8 cellular contexts compared by ENCODE assay signal in genomic region chr19:46712768-46713338, GRCh38. TPM values are rescaled to one million over a fixed set of nuclear protein-coding genes. Genes with fewer than 3 reads are reported as not detected.
DNase-seq lines count a peak whose midpoint lies in the region; ATAC-seq and TF ChIP-seq lines count a peak whose summit lies in the region.
"Not testable (repeated sequence)": the region's sequence is repeated elsewhere in the genome, so short reads cannot be mapped to it uniquely, and the experiment has no call there.

No MANE protein-coding gene starts in this region.

- TF ChIP-seq EP300 in upper lobe of left lung (IDR thresholded peaks at IDR 0.05) = not testable (repeated sequence)

- H3K9me3 ChIP-seq in CD8-positive, alpha-beta memory T cell (ENCODE audit: low read length); Loucy (ENCODE audit: insufficient read depth, low read depth, low read length); hepatocyte (ENCODE audit: low read depth); upper lobe of left lung: not testable (repeated sequence)

- not testable (repeated sequence) for H3K27ac ChIP-seq in CD8-positive, alpha-beta memory T cell (ENCODE audit: low read depth, low read length)
- H3K27ac ChIP-seq in hepatocyte (peak overlapping the region; percentile 91), upper lobe of left lung (peak overlapping the region; percentile 81 to 95 (median 92))

- H3F3A ChIP-seq in Loucy (ENCODE audit: low read depth) = not testable (repeated sequence)

- 89% methylated on average over 6 of the region's 6 CpGs for WGBS in hepatocyte (ENCODE audit: low lambda C conversion rate, missing lambda C conversion rate)
- 83 to 86% methylated on average over 6 of the region's 6 CpGs for WGBS in upper lobe of left lung, 2 donors

- POLR2A ChIA-PET in CD8-positive, alpha-beta memory T cell (lab: Charles Lee) = interaction anchor here (1.1 to 1.8 kb wide), 4 partner anchors 10 to 401 kb away, joined by 3 to 5 read pairs (median 4); partner anchors contain the start of gene ZC3H4
- POLR2A ChIA-PET in MCF 10A (lab: Yijun Ruan, JAX) = interaction anchor here (0.7 to 5.0 kb wide), 7 partner anchors 9 to 943 kb away, joined by 3 to 40 read pairs (median 6); partner anchors contain the start of genes CALM3, FKRP and ZC3H4

- CTCF ChIA-PET in CD8-positive, alpha-beta memory T cell (lab: Charles Lee) = interaction anchor here (1.1 to 3.4 kb wide), 3 partner anchors 9 to 300 kb away, joined by 3 to 39 read pairs (median 3); no protein-coding TSS in a partner anchor
- CTCF ChIA-PET in MCF 10A (lab: Yijun Ruan, JAX) = interaction anchor here (0.6 to 4.1 kb wide), 4 partner anchors 8 to 175 kb away, joined by 3 to 25 read pairs (median 10); partner anchors contain the start of gene DACT3

- not testable (repeated sequence) for H2AFZ ChIP-seq in Loucy (ENCODE audit: low read length); hepatocyte

- H3K4me2 ChIP-seq in Loucy (ENCODE audit: low read depth, low read length, poor library complexity, severe bottlenecking) (peak overlapping the region; percentile 98), hepatocyte (peak overlapping the region; percentile 90)

- TF ChIP-seq CTCF in Loucy (conservative IDR thresholded peaks at IDR 0.05; ENCODE audit: low read length); MCF 10A (IDR thresholded peaks at IDR 0.05; ENCODE audit: unreplicated experiment); hepatocyte (IDR thresholded peaks at IDR 0.05; ENCODE audit: poor library complexity); neural crest cell (conservative IDR thresholded peaks at IDR 0.05); upper lobe of left lung (IDR thresholded peaks at IDR 0.05): not testable (repeated sequence)

- not testable (repeated sequence) for H3K27me3 Mint-ChIP-seq in CD8-positive, alpha-beta memory T cell; T-helper 2 cell treated with Interferon-gamma antibody and Interleukin-4, amounts not matched to agents 5 μg/mL and 100 μg/mL, for 36 hours (ENCODE audit: low read depth); activated T-helper 1 cell treated with anti-CD3 and anti-CD28 coated beads, Interleukin-12 subunit alpha, Interleukin-12 subunit beta, Interleukin-2, Interleukin-4 antibody, amounts not matched to agents 30 ng/mL and 10 ng/mL and 1 ng/mL, durations not matched to agents 14 hours and 24 hours and 36 hours (ENCODE audit: insufficient read depth); MCF 10A (ENCODE audit: insufficient read depth, unreplicated experiment); neural crest cell (ENCODE audit: low read depth)

- intact Hi-C loops in activated T-helper 1 cell treated with anti-CD3 and anti-CD28 coated beads, Interleukin-12 subunit alpha, Interleukin-12 subunit beta, Interleukin-2, Interleukin-4 antibody, amounts not matched to agents 30 ng/mL and 10 ng/mL and 1 ng/mL, durations not matched to agents 14 hours and 24 hours and 36 hours (cut with micrococcal nuclease); MCF 10A (cut with micrococcal nuclease): not testable (repeated sequence)

- H3K4me3 ChIP-seq in CD8-positive, alpha-beta memory T cell (ENCODE audit: low read length); hepatocyte: not testable (repeated sequence)
- peak overlapping the region; percentile 85 for H3K4me3 ChIP-seq in Loucy (ENCODE audit: low read length, poor library complexity, severe bottlenecking)
- H3K4me3 ChIP-seq in upper lobe of left lung = peak overlapping the region in 1 of 4 donors; percentile 64

- H3K4me1 ChIP-seq in CD8-positive, alpha-beta memory T cell (ENCODE audit: insufficient read depth, low read length) = peaks cover 20% of the 10 kb centered on the region
- H3K4me1 ChIP-seq in Loucy (ENCODE audit: insufficient read depth, low read length, poor library complexity, severe bottlenecking) (peaks cover 22% of the 10 kb centered on the region), upper lobe of left lung (peaks cover 28 to 45% (median 31%) of the 10 kb centered on the region in 4 donors)
- H3K4me1 ChIP-seq in hepatocyte (ENCODE audit: insufficient read depth) = not testable (repeated sequence)

- peaks cover 0 to 58% (median 0%) of the 10 kb centered on the region in 3 donors for H3K36me3 Mint-ChIP-seq in CD8-positive, alpha-beta memory T cell
- H3K36me3 Mint-ChIP-seq in T-helper 2 cell treated with Interferon-gamma antibody and Interleukin-4, amounts not matched to agents 5 μg/mL and 100 μg/mL, for 36 hours (ENCODE audit: low read depth) = peaks cover 49% of the 10 kb centered on the region
- not testable (repeated sequence) for H3K36me3 Mint-ChIP-seq in activated T-helper 1 cell treated with anti-CD3 and anti-CD28 coated beads, Interleukin-12 subunit alpha, Interleukin-12 subunit beta, Interleukin-2, Interleukin-4 antibody, amounts not matched to agents 30 ng/mL and 10 ng/mL and 1 ng/mL, durations not matched to agents 14 hours and 24 hours and 36 hours (ENCODE audit: low read depth); neural crest cell (ENCODE audit: low read depth)
- peaks cover 41% of the 10 kb centered on the region for H3K36me3 Mint-ChIP-seq in MCF 10A (ENCODE audit: insufficient read depth, unreplicated experiment)

- DNase-seq in CD8-positive, alpha-beta memory T cell; T-helper 2 cell treated with Interferon-gamma antibody and Interleukin-4, amounts not matched to agents 5 μg/mL and 100 μg/mL, for 36 hours (ENCODE audit: low spot score); activated T-helper 1 cell treated with anti-CD3 and anti-CD28 coated beads, Interleukin-12 subunit alpha, Interleukin-12 subunit beta, Interleukin-2, Interleukin-4 antibody, amounts not matched to agents 30 ng/mL and 10 ng/mL and 1 ng/mL, durations not matched to agents 14 hours and 24 hours and 36 hours (ENCODE audit: low spot score); MCF 10A (ENCODE audit: unreplicated experiment); hepatocyte (ENCODE audit: low spot score); neural crest cell (ENCODE audit: low read depth, low spot score); upper lobe of left lung: not testable (repeated sequence)

- peak overlapping the region; percentile 100 for H3K9ac ChIP-seq in Loucy (ENCODE audit: low read depth, low read length, poor library complexity, severe bottlenecking)

- H3K79me2 ChIP-seq in Loucy (ENCODE audit: insufficient read depth, low read length) = peaks cover 67% of the 10 kb centered on the region
- peaks cover 40% of the 10 kb centered on the region for H3K79me2 ChIP-seq in hepatocyte

- peak overlapping the region; percentile 32 to 98 (median 95) for H3K4me3 Mint-ChIP-seq in CD8-positive, alpha-beta memory T cell
- peak overlapping the region; percentile 95 for H3K4me3 Mint-ChIP-seq in T-helper 2 cell treated with Interferon-gamma antibody and Interleukin-4, amounts not matched to agents 5 μg/mL and 100 μg/mL, for 36 hours
- peak overlapping the region; percentile 93 for H3K4me3 Mint-ChIP-seq in activated T-helper 1 cell treated with anti-CD3 and anti-CD28 coated beads, Interleukin-12 subunit alpha, Interleukin-12 subunit beta, Interleukin-2, Interleukin-4 antibody, amounts not matched to agents 30 ng/mL and 10 ng/mL and 1 ng/mL, durations not matched to agents 14 hours and 24 hours and 36 hours
- H3K4me3 Mint-ChIP-seq in MCF 10A (ENCODE audit: unreplicated experiment) (peak overlapping the region; percentile 97), neural crest cell (peak overlapping the region; percentile 87)

- H3K4me1 Mint-ChIP-seq in CD8-positive, alpha-beta memory T cell = peaks cover 26 to 46% (median 36%) of the 10 kb centered on the region in 3 donors
- H3K4me1 Mint-ChIP-seq in T-helper 2 cell treated with Interferon-gamma antibody and Interleukin-4, amounts not matched to agents 5 μg/mL and 100 μg/mL, for 36 hours (ENCODE audit: low read depth) = peaks cover 15% of the 10 kb centered on the region
- H3K4me1 Mint-ChIP-seq in activated T-helper 1 cell treated with anti-CD3 and anti-CD28 coated beads, Interleukin-12 subunit alpha, Interleukin-12 subunit beta, Interleukin-2, Interleukin-4 antibody, amounts not matched to agents 30 ng/mL and 10 ng/mL and 1 ng/mL, durations not matched to agents 14 hours and 24 hours and 36 hours (ENCODE audit: low read depth) = peaks cover 16% of the 10 kb centered on the region
- not testable (repeated sequence) for H3K4me1 Mint-ChIP-seq in MCF 10A (ENCODE audit: insufficient read depth, unreplicated experiment)
- peaks cover 35% of the 10 kb centered on the region for H3K4me1 Mint-ChIP-seq in neural crest cell

- not testable (repeated sequence) for TF ChIP-seq POLR2A in upper lobe of left lung (IDR thresholded peaks at IDR 0.05)

- H3K27me3 ChIP-seq in CD8-positive, alpha-beta memory T cell (ENCODE audit: insufficient read depth, low read length, poor library complexity, severe bottlenecking); Loucy (ENCODE audit: insufficient read depth, low read length, poor library complexity, severe bottlenecking); hepatocyte; upper lobe of left lung: not testable (repeated sequence)

- not testable (repeated sequence) for H3K9me2 ChIP-seq in Loucy (replicated peaks; ENCODE audit: low read depth, low read length); hepatocyte (replicated peaks; ENCODE audit: insufficient read depth)

- peaks cover 16% of the 10 kb centered on the region for H3K36me3 ChIP-seq in CD8-positive, alpha-beta memory T cell (ENCODE audit: insufficient read depth, low read length)
- H3K36me3 ChIP-seq in Loucy (ENCODE audit: insufficient read depth, low read length) (peaks cover 21% of the 10 kb centered on the region; the same call in 1 of the 2 replicates), upper lobe of left lung (peaks cover 0 to 33% (median 25%) of the 10 kb centered on the region in 4 donors)
- H3K36me3 ChIP-seq in hepatocyte (replicated peaks; ENCODE audit: insufficient read depth, low read depth) = not testable (repeated sequence)

- ATAC-seq in upper lobe of left lung (ENCODE audit: low FRiP score in 2 of 2) = not testable (repeated sequence)

- H3K27ac Mint-ChIP-seq in CD8-positive, alpha-beta memory T cell = peak overlapping the region; percentile 57 to 98 (median 95)
- H3K27ac Mint-ChIP-seq in T-helper 2 cell treated with Interferon-gamma antibody and Interleukin-4, amounts not matched to agents 5 μg/mL and 100 μg/mL, for 36 hours = peak overlapping the region; percentile 47
- H3K27ac Mint-ChIP-seq in activated T-helper 1 cell treated with anti-CD3 and anti-CD28 coated beads, Interleukin-12 subunit alpha, Interleukin-12 subunit beta, Interleukin-2, Interleukin-4 antibody, amounts not matched to agents 30 ng/mL and 10 ng/mL and 1 ng/mL, durations not matched to agents 14 hours and 24 hours and 36 hours; MCF 10A (ENCODE audit: low read depth, unreplicated experiment); neural crest cell (ENCODE audit: unreplicated experiment): not testable (repeated sequence)

- H3K9me3 Mint-ChIP-seq in CD8-positive, alpha-beta memory T cell; T-helper 2 cell treated with Interferon-gamma antibody and Interleukin-4, amounts not matched to agents 5 μg/mL and 100 μg/mL, for 36 hours; activated T-helper 1 cell treated with anti-CD3 and anti-CD28 coated beads, Interleukin-12 subunit alpha, Interleukin-12 subunit beta, Interleukin-2, Interleukin-4 antibody, amounts not matched to agents 30 ng/mL and 10 ng/mL and 1 ng/mL, durations not matched to agents 14 hours and 24 hours and 36 hours; MCF 10A (ENCODE audit: unreplicated experiment); neural crest cell: not testable (repeated sequence)

- H4K20me1 ChIP-seq in Loucy (ENCODE audit: insufficient read depth, low read length, poor library complexity, severe bottlenecking) = peaks cover 38% of the 10 kb centered on the region
- not testable (repeated sequence) for H4K20me1 ChIP-seq in hepatocyte (ENCODE audit: insufficient read depth, poor library complexity, severe bottlenecking)

- not testable (repeated sequence) for BruUV-seq in MCF 10A (replicated peaks; lab: Mats Ljungman, UMichigan)

RNA-seq across cellular contexts. Expression of gene PRKD2, which starts 4.1 kb away (rescaled TPM):
- total RNA-seq in CD8-positive, alpha-beta memory T cell = 10 to 100 TPM; 61.6 to 63.8 TPM
- 88.0 TPM for polyA plus RNA-seq in CD8-positive, alpha-beta memory T cell
- total RNA-seq in activated T-helper 1 cell treated with anti-CD3 and anti-CD28 coated beads, Interleukin-12 subunit alpha, Interleukin-12 subunit beta, Interleukin-2, Interleukin-4 antibody, amounts not matched to agents 30 ng/mL and 10 ng/mL and 1 ng/mL, durations not matched to agents 14 hours and 24 hours and 36 hours = 88.6 and 92.9 TPM in 2 replicates
- total RNA-seq in MCF 10A (2022) (30.4 and 35.9 TPM in 2 replicates), hepatocyte (15.6 and 29.5 TPM in 2 replicates), neural crest cell (55.5 and 57.2 TPM in 2 replicates), upper lobe of left lung (10 to 100 TPM; 25.2 to 65.4 (median 50.3) TPM)
- polyA plus RNA-seq in hepatocyte = 37.9 and 48.5 TPM in 2 replicates

RNA-seq across cellular contexts. Expression of gene FKRP, which starts 33.0 kb away (rescaled TPM):
- 10 to 100 TPM; 21.6 to 24.4 TPM for total RNA-seq in CD8-positive, alpha-beta memory T cell
- polyA plus RNA-seq in CD8-positive, alpha-beta memory T cell = 6.4 TPM
- total RNA-seq in activated T-helper 1 cell treated with anti-CD3 and anti-CD28 coated beads, Interleukin-12 subunit alpha, Interleukin-12 subunit beta, Interleukin-2, Interleukin-4 antibody, amounts not matched to agents 30 ng/mL and 10 ng/mL and 1 ng/mL, durations not matched to agents 14 hours and 24 hours and 36 hours = 25.1 and 26.6 TPM in 2 replicates
- total RNA-seq in MCF 10A (2022) (21.2 and 23.9 TPM in 2 replicates), hepatocyte (17.0 and 18.7 TPM in 2 replicates), neural crest cell (31.9 and 38.6 TPM in 2 replicates), upper lobe of left lung (10 to 100 TPM; 16.6 to 26.2 (median 19.3) TPM)
- polyA plus RNA-seq in hepatocyte = 21.2 and 23.6 TPM in 2 replicates

RNA-seq across cellular contexts. Expression of gene STRN4, which starts 33.4 kb away (rescaled TPM):
- 10 to 100 TPM; 68.8 to 70.4 TPM for total RNA-seq in CD8-positive, alpha-beta memory T cell
- 23.2 TPM for polyA plus RNA-seq in CD8-positive, alpha-beta memory T cell
- total RNA-seq in activated T-helper 1 cell treated with anti-CD3 and anti-CD28 coated beads, Interleukin-12 subunit alpha, Interleukin-12 subunit beta, Interleukin-2, Interleukin-4 antibody, amounts not matched to agents 30 ng/mL and 10 ng/mL and 1 ng/mL, durations not matched to agents 14 hours and 24 hours and 36 hours = 106 and 116 TPM in 2 replicates
- total RNA-seq in MCF 10A (2022) (90.1 and 92.3 TPM in 2 replicates), hepatocyte (57.6 and 64.1 TPM in 2 replicates), neural crest cell (128 and 138 TPM in 2 replicates), upper lobe of left lung (100 to 1,000 TPM in 2 of 6 donors, 10 to 100 TPM in 4; 59.8 to 168 (median 83.7) TPM)
- 58.0 and 63.7 TPM in 2 replicates for polyA plus RNA-seq in hepatocyte

RNA-seq across cellular contexts. Expression of gene DACT3, which starts 51.9 kb away (rescaled TPM):
- total RNA-seq in CD8-positive, alpha-beta memory T cell = 1 to 10 TPM; 2.5 TPM
- polyA plus RNA-seq in CD8-positive, alpha-beta memory T cell = not detected
- total RNA-seq in activated T-helper 1 cell treated with anti-CD3 and anti-CD28 coated beads, Interleukin-12 subunit alpha, Interleukin-12 subunit beta, Interleukin-2, Interleukin-4 antibody, amounts not matched to agents 30 ng/mL and 10 ng/mL and 1 ng/mL, durations not matched to agents 14 hours and 24 hours and 36 hours = 4.3 and 5.7 TPM in 2 replicates
- 0.09 TPM in 1 of 2 replicates, not detected in the other for total RNA-seq in MCF 10A (2022)
- 12.7 and 18.4 TPM in 2 replicates for total RNA-seq in hepatocyte
- 17.4 and 18.4 TPM in 2 replicates for polyA plus RNA-seq in hepatocyte
- 6.5 and 7.4 TPM in 2 replicates for total RNA-seq in neural crest cell
- total RNA-seq in upper lobe of left lung = 10 to 100 TPM in 2 of 6 donors, 1 to 10 TPM in 4; 1.8 to 12.0 (median 4.0) TPM
